8 cellular contexts compared by ENCODE assay signal in genomic region chr12:51341259-51342007, GRCh38. TPM values are rescaled to one million over a fixed set of nuclear protein-coding genes. Genes with fewer than 3 reads are reported as not detected.
A peak's percentile ranks its signal among the peaks of the same experiment; 100 is the strongest.
DNase-seq lines count a peak whose midpoint lies in the region; ATAC-seq and TF ChIP-seq lines count a peak whose summit lies in the region.

No MANE protein-coding gene starts in this region.

- H3K4me1 Mint-ChIP-seq in CD8-positive, alpha-beta T cell (ENCODE audit: low read depth) = peaks cover 11% of the 10 kb centered on the region
- H3K4me1 Mint-ChIP-seq in effector memory CD8-positive, alpha-beta T cell (ENCODE audit: low read depth in 2 of 2) = peaks cover 7% of the 10 kb centered on the region in 2 donors

- H2BK15ac ChIP-seq in mesendoderm (replicated peaks; ENCODE audit: low read depth) = no peak overlapping the region

- peak overlapping the region; percentile 40 for H3K4me3 Mint-ChIP-seq in CD8-positive, alpha-beta T cell
- peak overlapping the region; percentile 40 to 70 for H3K4me3 Mint-ChIP-seq in effector memory CD8-positive, alpha-beta T cell

- no peak overlapping the region for H2BK5ac ChIP-seq in mesendoderm (ENCODE audit: low read length)

- no peaks in the 10 kb centered on the region for H3K79me2 ChIP-seq in mesendoderm (ENCODE audit: control insufficient read depth, insufficient read depth, low read length)

- no peaks in the 10 kb centered on the region for H3K36me3 Mint-ChIP-seq in CD8-positive, alpha-beta T cell
- peaks cover 2% of the 10 kb centered on the region for H3K36me3 Mint-ChIP-seq in effector memory CD8-positive, alpha-beta T cell (ENCODE audit: insufficient read depth)

- POLR2A ChIA-PET in CD8-positive, alpha-beta T cell (lab: Charles Lee) = interaction anchor here (0.5 to 4.0 kb wide), 15 partner anchors 10 to 103 kb away, joined by 3 to 38 read pairs (median 5); partner anchors contain the start of genes BIN2 and DAZAP2

- peak; percentile 99 for ATAC-seq in CD8-positive, alpha-beta T cell
- peak; percentile 44 for ATAC-seq in HG02798 (IDR thresholded peaks at IDR 0.05; ENCODE audit: poor library complexity, unreplicated experiment)
- peak; percentile 99 for ATAC-seq in effector memory CD8-positive, alpha-beta T cell (replicated peaks)
- ATAC-seq in HG02678 (IDR thresholded peaks at IDR 0.05; ENCODE audit: unreplicated experiment) = no peak

- H3K4me3 ChIP-seq in CD8-positive, alpha-beta T cell (ENCODE audit: low read depth, low read length) = no peak overlapping the region
- H3K4me3 ChIP-seq in mesendoderm (ENCODE audit: low read length) = no peak overlapping the region

- H4K5ac ChIP-seq in mesendoderm (ENCODE audit: low read length) = no peak overlapping the region

- H3K4me2 ChIP-seq in mesendoderm (ENCODE audit: low read length) = peak overlapping the region; percentile 10

- H3K56ac ChIP-seq in mesendoderm (ENCODE audit: low read length) = peak overlapping the region; percentile 52

- H3K18ac ChIP-seq in mesendoderm (ENCODE audit: low read length) = no peak overlapping the region

- H3K4ac ChIP-seq in mesendoderm (ENCODE audit: low read depth, low read length) = no peak overlapping the region

- peak; percentile 99 for TF ChIP-seq CTCF in CD8-positive, alpha-beta T cell (IDR thresholded peaks at IDR 0.05)

- H3K9me3 Mint-ChIP-seq in CD8-positive, alpha-beta T cell = no peaks in the 10 kb centered on the region
- no peaks in the 10 kb centered on the region for H3K9me3 Mint-ChIP-seq in effector memory CD8-positive, alpha-beta T cell

- no peak overlapping the region for H3K23ac ChIP-seq in mesendoderm (ENCODE audit: low read length)

- intact Hi-C loops in CD8-positive, alpha-beta T cell (cut with DNase I, micrococcal nuclease) = loop anchor here (1.0 to 2.0 kb wide), 6 partner anchors 22 to 295 kb away; no protein-coding TSS in a partner anchor

- H3K9me3 ChIP-seq in CD8-positive, alpha-beta T cell (ENCODE audit: low read length) = no peaks in the 10 kb centered on the region

- no peak overlapping the region for H2AK5ac ChIP-seq in mesendoderm (ENCODE audit: low read length)

- peak overlapping the region; percentile 81 for H3K27ac Mint-ChIP-seq in CD8-positive, alpha-beta T cell
- peak overlapping the region; percentile 46 to 85 for H3K27ac Mint-ChIP-seq in effector memory CD8-positive, alpha-beta T cell

- H4K8ac ChIP-seq in mesendoderm (ENCODE audit: low read depth, low read length) = no peak overlapping the region

- no peaks in the 10 kb centered on the region for H3K36me3 ChIP-seq in CD8-positive, alpha-beta T cell (ENCODE audit: insufficient read depth, low read length)
- H3K36me3 ChIP-seq in mesendoderm (ENCODE audit: control insufficient read depth, insufficient read depth, low read length) = no peaks in the 10 kb centered on the region

- H3K4me1 ChIP-seq in CD8-positive, alpha-beta T cell (ENCODE audit: insufficient read depth, low read length) = peaks cover 5% of the 10 kb centered on the region
- H3K4me1 ChIP-seq in mesendoderm (ENCODE audit: control insufficient read depth, low read depth, low read length) = no peaks in the 10 kb centered on the region

- DNase-seq in CD8-positive, alpha-beta T cell = peak; percentile 54 to 83 (median 64)
- peak; percentile 63 for DNase-seq in NCI-H774 (lab: John Stamatoyannopoulos, UW)
- peak; percentile 84 for DNase-seq in activated CD8-positive, alpha-beta memory T cell treated with anti-CD3 and anti-CD28 coated beads for 24 hours
- DNase-seq in effector memory CD8-positive, alpha-beta T cell = peak; percentile 69 to 77 (median 71)
- peak; percentile 75 for DNase-seq in mesendoderm
- peak; percentile 44 to 54 for DNase-seq in stimulated activated CD8-positive, alpha-beta memory T cell treated with anti-CD3 and anti-CD28 coated beads, Interleukin-2, amount 100 ng/mL, for 1 hour (ENCODE audit: low read depth in 2 of 2)

- no peaks in the 10 kb centered on the region for H3K27me3 Mint-ChIP-seq in CD8-positive, alpha-beta T cell (ENCODE audit: low read depth)
- H3K27me3 Mint-ChIP-seq in effector memory CD8-positive, alpha-beta T cell = no peaks in the 10 kb centered on the region

- no peak overlapping the region for H2BK120ac ChIP-seq in mesendoderm (ENCODE audit: low read depth, low read length)

- H3K79me1 ChIP-seq in mesendoderm (ENCODE audit: low read length) = no peaks in the 10 kb centered on the region

- no peaks in the 10 kb centered on the region for H3K27me3 ChIP-seq in CD8-positive, alpha-beta T cell (ENCODE audit: insufficient read depth, low read length)
- no peaks in the 10 kb centered on the region for H3K27me3 ChIP-seq in mesendoderm (ENCODE audit: insufficient read depth, low read length, poor library complexity)

- peak overlapping the region; percentile 18 for H3K9ac ChIP-seq in mesendoderm (ENCODE audit: low read length)

- H3K27ac ChIP-seq in CD8-positive, alpha-beta T cell (ENCODE audit: low read depth, low read length) = peak overlapping the region; percentile 6
- no peak overlapping the region for H3K27ac ChIP-seq in mesendoderm (ENCODE audit: low read depth, low read length)

- CTCF ChIA-PET in CD8-positive, alpha-beta T cell (lab: Charles Lee) = interaction anchor here (0.6 to 5.9 kb wide), 51 partner anchors 9 to 1475 kb away, joined by 3 to 89 read pairs (median 6); partner anchors contain the start of genes BIN2, POU6F1 and SMAGP

- WGBS in mesendoderm (ENCODE audit: extremely low coverage, insufficient coverage, low lambda C conversion rate) = no CpG with 5 or more reads among the region's 9 CpGs

RNA-seq across cellular contexts. Expression of gene CELA1, which starts 5.0 kb away (rescaled TPM):
- under 1 TPM in 1 of 2 experiments, not detected in 1; 0.79 TPM for total RNA-seq in CD8-positive, alpha-beta T cell
- not detected for polyA plus RNA-seq in mesendoderm (2013, experiment 1 of 2)
- not detected for polyA plus RNA-seq in mesendoderm (2013, experiment 2 of 2)

RNA-seq across cellular contexts. Expression of gene BIN2, which starts 17.5 kb away (rescaled TPM):
- 100 to 1,000 TPM; 115 to 125 TPM for total RNA-seq in CD8-positive, alpha-beta T cell
- polyA plus RNA-seq in mesendoderm (2013, experiment 1 of 2) = 0.11 TPM
- polyA plus RNA-seq in mesendoderm (2013, experiment 2 of 2) = 0.07 TPM

RNA-seq across cellular contexts. Expression of gene GALNT6, which starts 49.8 kb away (rescaled TPM):
- total RNA-seq in CD8-positive, alpha-beta T cell = 10 to 100 TPM; 10.8 to 13.4 TPM
- polyA plus RNA-seq in mesendoderm (2013, experiment 1 of 2) = 7.2 TPM
- polyA plus RNA-seq in mesendoderm (2013, experiment 2 of 2) = 8.6 TPM
